1 cellular context compared by ENCODE assay signal in the genomic region with DNA sequence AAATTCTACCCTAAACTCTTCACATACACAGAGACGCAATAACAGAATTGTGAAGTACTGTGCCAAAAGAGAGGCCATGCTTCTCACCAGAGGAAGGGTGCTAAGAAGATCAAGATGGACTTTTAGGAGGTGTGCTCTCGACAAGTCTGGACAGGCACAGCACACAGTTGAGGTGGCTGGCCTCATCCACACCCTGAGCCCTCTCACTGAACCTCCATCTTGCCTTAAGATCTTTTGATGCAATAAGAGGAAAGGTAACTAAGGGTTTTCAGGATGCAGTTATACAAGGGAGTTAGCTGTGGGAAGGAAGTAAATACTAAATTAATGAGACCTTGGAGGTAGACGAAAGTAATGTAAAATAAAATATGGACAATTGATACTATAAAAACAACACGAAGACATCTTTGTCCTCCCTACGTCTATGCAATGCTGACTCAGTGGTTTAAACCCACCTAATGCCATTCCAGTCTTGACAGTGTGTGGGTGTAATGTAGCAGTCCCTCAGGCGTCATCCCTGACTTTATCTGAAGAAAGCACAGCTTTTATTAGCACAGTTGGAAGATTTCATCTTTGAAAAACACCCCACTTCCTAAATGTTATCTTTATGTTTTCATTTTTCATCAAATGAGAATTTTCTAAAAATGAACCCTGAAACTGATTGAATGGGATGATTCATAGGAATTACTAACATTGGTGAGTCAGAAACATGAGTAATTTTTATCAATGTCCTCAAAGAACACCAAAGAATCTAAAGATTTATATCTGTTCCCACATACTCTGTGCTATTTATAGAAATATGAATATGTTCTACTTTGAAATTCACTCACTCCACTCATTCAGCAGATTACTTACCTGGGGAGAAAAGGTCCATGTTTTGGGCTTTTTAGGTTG.
TF ChIP-seq lines count a peak whose summit lies in the region.

No MANE protein-coding gene starts in this region.

TF ChIP-seq in K562, 482 proteins besides CTCF, POLR2A, EP300 and RAD21 (continued from another document):
- TF ChIP-seq, protein P1, sequence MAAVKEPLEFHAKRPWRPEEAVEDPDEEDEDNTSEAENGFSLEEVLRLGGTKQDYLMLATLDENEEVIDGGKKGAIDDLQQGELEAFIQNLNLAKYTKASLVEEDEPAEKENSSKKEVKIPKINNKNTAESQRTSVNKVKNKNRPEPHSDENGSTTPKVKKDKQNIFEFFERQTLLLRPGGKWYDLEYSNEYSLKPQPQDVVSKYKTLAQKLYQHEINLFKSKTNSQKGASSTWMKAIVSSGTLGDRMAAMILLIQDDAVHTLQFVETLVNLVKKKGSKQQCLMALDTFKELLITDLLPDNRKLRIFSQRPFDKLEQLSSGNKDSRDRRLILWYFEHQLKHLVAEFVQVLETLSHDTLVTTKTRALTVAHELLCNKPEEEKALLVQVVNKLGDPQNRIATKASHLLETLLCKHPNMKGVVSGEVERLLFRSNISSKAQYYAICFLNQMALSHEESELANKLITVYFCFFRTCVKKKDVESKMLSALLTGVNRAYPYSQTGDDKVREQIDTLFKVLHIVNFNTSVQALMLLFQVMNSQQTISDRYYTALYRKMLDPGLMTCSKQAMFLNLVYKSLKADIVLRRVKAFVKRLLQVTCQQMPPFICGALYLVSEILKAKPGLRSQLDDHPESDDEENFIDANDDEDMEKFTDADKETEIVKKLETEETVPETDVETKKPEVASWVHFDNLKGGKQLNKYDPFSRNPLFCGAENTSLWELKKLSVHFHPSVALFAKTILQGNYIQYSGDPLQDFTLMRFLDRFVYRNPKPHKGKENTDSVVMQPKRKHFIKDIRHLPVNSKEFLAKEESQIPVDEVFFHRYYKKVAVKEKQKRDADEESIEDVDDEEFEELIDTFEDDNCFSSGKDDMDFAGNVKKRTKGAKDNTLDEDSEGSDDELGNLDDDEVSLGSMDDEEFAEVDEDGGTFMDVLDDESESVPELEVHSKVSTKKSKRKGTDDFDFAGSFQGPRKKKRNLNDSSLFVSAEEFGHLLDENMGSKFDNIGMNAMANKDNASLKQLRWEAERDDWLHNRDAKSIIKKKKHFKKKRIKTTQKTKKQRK (IDR thresholded peaks at IDR 0.05; ENCODE audit: borderline replicate concordance, low read depth, low read length), result no peak
- TF ChIP-seq, protein P2, sequence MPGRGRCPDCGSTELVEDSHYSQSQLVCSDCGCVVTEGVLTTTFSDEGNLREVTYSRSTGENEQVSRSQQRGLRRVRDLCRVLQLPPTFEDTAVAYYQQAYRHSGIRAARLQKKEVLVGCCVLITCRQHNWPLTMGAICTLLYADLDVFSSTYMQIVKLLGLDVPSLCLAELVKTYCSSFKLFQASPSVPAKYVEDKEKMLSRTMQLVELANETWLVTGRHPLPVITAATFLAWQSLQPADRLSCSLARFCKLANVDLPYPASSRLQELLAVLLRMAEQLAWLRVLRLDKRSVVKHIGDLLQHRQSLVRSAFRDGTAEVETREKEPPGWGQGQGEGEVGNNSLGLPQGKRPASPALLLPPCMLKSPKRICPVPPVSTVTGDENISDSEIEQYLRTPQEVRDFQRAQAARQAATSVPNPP (IDR thresholded peaks at IDR 0.05; ENCODE audit: borderline replicate concordance, insufficient read depth, insufficient read length), result no peak
- no peak for TF ChIP-seq CBX3 (IDR thresholded peaks at IDR 0.05; ENCODE audit: borderline replicate concordance in 1 of 2, low read length in 2 of 2)
- TF ChIP-seq NFE2L1 (tag; IDR thresholded peaks at IDR 0.05; ENCODE audit: borderline replicate concordance, low read depth), result no peak
- peak; percentile 47 for TF ChIP-seq CBFA2T3 (IDR thresholded peaks at IDR 0.05)
- TF ChIP-seq, protein P3, sequence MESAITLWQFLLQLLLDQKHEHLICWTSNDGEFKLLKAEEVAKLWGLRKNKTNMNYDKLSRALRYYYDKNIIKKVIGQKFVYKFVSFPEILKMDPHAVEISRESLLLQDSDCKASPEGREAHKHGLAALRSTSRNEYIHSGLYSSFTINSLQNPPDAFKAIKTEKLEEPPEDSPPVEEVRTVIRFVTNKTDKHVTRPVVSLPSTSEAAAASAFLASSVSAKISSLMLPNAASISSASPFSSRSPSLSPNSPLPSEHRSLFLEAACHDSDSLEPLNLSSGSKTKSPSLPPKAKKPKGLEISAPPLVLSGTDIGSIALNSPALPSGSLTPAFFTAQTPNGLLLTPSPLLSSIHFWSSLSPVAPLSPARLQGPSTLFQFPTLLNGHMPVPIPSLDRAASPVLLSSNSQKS (CRISPR knock-in tag; IDR thresholded peaks at IDR 0.05), result no peak
- TF ChIP-seq POLR3G (IDR thresholded peaks at IDR 0.05; ENCODE audit: extremely low read depth, insufficient read length, insufficient replicate concordance), result no peak
- no peak for TF ChIP-seq ZNF507 (tag; conservative IDR thresholded peaks at IDR 0.05)
- TF ChIP-seq, protein P4, sequence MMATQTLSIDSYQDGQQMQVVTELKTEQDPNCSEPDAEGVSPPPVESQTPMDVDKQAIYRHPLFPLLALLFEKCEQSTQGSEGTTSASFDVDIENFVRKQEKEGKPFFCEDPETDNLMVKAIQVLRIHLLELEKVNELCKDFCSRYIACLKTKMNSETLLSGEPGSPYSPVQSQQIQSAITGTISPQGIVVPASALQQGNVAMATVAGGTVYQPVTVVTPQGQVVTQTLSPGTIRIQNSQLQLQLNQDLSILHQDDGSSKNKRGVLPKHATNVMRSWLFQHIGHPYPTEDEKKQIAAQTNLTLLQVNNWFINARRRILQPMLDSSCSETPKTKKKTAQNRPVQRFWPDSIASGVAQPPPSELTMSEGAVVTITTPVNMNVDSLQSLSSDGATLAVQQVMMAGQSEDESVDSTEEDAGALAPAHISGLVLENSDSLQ (IDR thresholded peaks at IDR 0.05), result no peak
- TF ChIP-seq, protein P5, sequence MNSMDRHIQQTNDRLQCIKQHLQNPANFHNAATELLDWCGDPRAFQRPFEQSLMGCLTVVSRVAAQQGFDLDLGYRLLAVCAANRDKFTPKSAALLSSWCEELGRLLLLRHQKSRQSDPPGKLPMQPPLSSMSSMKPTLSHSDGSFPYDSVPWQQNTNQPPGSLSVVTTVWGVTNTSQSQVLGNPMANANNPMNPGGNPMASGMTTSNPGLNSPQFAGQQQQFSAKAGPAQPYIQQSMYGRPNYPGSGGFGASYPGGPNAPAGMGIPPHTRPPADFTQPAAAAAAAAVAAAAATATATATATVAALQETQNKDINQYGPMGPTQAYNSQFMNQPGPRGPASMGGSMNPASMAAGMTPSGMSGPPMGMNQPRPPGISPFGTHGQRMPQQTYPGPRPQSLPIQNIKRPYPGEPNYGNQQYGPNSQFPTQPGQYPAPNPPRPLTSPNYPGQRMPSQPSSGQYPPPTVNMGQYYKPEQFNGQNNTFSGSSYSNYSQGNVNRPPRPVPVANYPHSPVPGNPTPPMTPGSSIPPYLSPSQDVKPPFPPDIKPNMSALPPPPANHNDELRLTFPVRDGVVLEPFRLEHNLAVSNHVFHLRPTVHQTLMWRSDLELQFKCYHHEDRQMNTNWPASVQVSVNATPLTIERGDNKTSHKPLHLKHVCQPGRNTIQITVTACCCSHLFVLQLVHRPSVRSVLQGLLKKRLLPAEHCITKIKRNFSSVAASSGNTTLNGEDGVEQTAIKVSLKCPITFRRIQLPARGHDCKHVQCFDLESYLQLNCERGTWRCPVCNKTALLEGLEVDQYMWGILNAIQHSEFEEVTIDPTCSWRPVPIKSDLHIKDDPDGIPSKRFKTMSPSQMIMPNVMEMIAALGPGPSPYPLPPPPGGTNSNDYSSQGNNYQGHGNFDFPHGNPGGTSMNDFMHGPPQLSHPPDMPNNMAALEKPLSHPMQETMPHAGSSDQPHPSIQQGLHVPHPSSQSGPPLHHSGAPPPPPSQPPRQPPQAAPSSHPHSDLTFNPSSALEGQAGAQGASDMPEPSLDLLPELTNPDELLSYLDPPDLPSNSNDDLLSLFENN (IDR thresholded peaks at IDR 0.05; ENCODE audit: low read depth in 2 of 2, low read length in 2 of 2), result no peak
- TF ChIP-seq, protein P6, sequence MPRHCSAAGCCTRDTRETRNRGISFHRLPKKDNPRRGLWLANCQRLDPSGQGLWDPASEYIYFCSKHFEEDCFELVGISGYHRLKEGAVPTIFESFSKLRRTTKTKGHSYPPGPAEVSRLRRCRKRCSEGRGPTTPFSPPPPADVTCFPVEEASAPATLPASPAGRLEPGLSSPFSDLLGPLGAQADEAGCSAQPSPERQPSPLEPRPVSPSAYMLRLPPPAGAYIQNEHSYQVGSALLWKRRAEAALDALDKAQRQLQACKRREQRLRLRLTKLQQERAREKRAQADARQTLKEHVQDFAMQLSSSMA (CRISPR knock-in tag; IDR thresholded peaks at IDR 0.05), result no peak
- no peak for TF ChIP-seq ZBED1 (IDR thresholded peaks at IDR 0.05)
- TF ChIP-seq HMGN3 (IDR thresholded peaks at IDR 0.05; ENCODE audit: borderline replicate concordance, extremely low read depth, insufficient read length, low read depth, low read length), result no peak
- TF ChIP-seq, protein P7, sequence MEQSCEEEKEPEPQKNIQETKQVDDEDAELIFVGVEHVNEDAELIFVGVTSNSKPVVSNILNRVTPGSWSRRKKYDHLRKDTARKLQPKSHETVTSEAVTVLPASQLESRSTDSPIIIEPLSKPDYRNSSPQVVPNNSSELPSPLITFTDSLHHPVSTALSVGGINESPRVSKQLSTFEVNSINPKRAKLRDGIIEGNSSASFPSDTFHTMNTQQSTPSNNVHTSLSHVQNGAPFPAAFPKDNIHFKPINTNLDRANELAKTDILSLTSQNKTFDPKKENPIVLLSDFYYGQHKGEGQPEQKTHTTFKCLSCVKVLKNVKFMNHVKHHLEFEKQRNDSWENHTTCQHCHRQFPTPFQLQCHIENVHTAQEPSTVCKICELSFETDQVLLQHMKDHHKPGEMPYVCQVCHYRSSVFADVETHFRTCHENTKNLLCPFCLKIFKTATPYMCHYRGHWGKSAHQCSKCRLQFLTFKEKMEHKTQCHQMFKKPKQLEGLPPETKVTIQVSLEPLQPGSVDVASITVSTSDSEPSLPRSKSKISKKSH (CRISPR knock-in tag; IDR thresholded peaks at IDR 0.05), result no peak
- no peak for TF ChIP-seq ASH1L (IDR thresholded peaks at IDR 0.05; ENCODE audit: borderline replicate concordance, low read depth, partially characterized antibody)
- no peak for TF ChIP-seq ZNF583 (CRISPR knock-in tag; IDR thresholded peaks at IDR 0.05)
- no peak for TF ChIP-seq MEF2A (IDR thresholded peaks at IDR 0.05; ENCODE audit: control insufficient read depth, low read depth, low read length)
- peak; percentile 46; the same call in 1 of the 2 replicates for TF ChIP-seq MAFK (IDR thresholded peaks at IDR 0.05; ENCODE audit: low read length)
- no peak for TF ChIP-seq ZNF644 (tag; IDR thresholded peaks at IDR 0.05; ENCODE audit: low read depth)
- TF ChIP-seq ZNF140 (CRISPR knock-in tag; IDR thresholded peaks at IDR 0.05), result no peak
- no peak for TF ChIP-seq E2F3 (CRISPR knock-in tag; IDR thresholded peaks at IDR 0.05)
- no peak for TF ChIP-seq HOXB6 (CRISPR knock-in tag; IDR thresholded peaks at IDR 0.05; ENCODE audit: borderline replicate concordance)
- no peak for TF ChIP-seq IRF2 (CRISPR knock-in tag; IDR thresholded peaks at IDR 0.05)
- TF ChIP-seq SMARCE1 (IDR thresholded peaks at IDR 0.05), result no peak
- no peak for TF ChIP-seq ZNF354B (CRISPR knock-in tag; IDR thresholded peaks at IDR 0.05)
- TF ChIP-seq RBM25 (IDR thresholded peaks at IDR 0.05; ENCODE audit: low read depth, low read length, severe bottlenecking), result no peak
- TF ChIP-seq ZNF57 (CRISPR knock-in tag; IDR thresholded peaks at IDR 0.05), result no peak
- no peak for TF ChIP-seq ARHGAP35 (IDR thresholded peaks at IDR 0.05; ENCODE audit: partially characterized antibody)
- no peak for TF ChIP-seq GABPA (tag; conservative IDR thresholded peaks at IDR 0.05; ENCODE audit: low read depth)
- TF ChIP-seq WHSC1 (IDR thresholded peaks at IDR 0.05; ENCODE audit: low read length), result no peak
- no peak for TF ChIP-seq RBBP5 (IDR thresholded peaks at IDR 0.05; ENCODE audit: borderline replicate concordance, insufficient read depth, low read length, poor library complexity, severe bottlenecking)
- no peak for TF ChIP-seq ZC3H8 (IDR thresholded peaks at IDR 0.05)
- TF ChIP-seq SMARCA4 (IDR thresholded peaks at IDR 0.05), result peak; percentile 21; the same call in 1 of the 2 replicates
- no peak for TF ChIP-seq ZNF311 (CRISPR knock-in tag; IDR thresholded peaks at IDR 0.05)
- no peak for TF ChIP-seq RFX7 (CRISPR knock-in tag; IDR thresholded peaks at IDR 0.05)
- peak; percentile 22; the same call in 1 of the 2 replicates for TF ChIP-seq CBFA2T2 (conservative IDR thresholded peaks at IDR 0.05)
- TF ChIP-seq ZNF316 (IDR thresholded peaks at IDR 0.05), result peak; percentile 23; the same call in 1 of the 2 replicates
- TF ChIP-seq NR2C2 (CRISPR knock-in tag; IDR thresholded peaks at IDR 0.05), result no peak
- TF ChIP-seq NR2C2 (tag; IDR thresholded peaks at IDR 0.05), result no peak
